In the genomic region with DNA sequence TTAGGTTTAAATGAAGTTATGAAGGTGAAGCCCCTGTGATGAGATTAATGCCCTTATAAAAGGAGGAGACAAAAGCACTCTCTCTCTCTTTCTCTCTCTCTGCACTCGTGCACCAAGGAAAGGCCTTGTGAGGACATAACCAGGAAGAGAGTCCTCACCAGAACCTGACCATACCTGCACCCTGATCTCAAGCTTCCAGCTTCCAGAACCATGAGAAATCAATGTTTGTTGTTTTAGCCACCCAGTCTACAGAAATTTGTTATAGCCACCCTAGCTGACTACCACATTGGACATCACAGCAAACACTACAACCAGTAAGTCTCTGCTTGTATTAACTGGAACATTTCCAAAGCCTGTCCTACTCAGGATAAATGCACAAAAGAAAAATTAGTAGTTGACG, we compare ENCODE assay signal across 24 cellular contexts. TPM values are rescaled to one million over a fixed set of nuclear protein-coding genes. Genes with fewer than 3 reads are reported as not detected.
DNase-seq lines count a peak whose midpoint lies in the region; ATAC-seq, FAIRE-seq and TF ChIP-seq lines count a peak whose summit lies in the region.
"Had no signal": no experiment of that assay in that cellular context is flagged by ENCODE, and none has a peak within 500 bp of the region (broad histone marks: within the 10 kb centered on the region; RNA-seq: fewer than 3 reads in every experiment).

No MANE protein-coding gene starts in this region.

- H2AFZ ChIP-seq in OCI-LY3 (ENCODE audit: low read depth, low read length) (peak overlapping the region; percentile 15), neural progenitor cell (replicated peaks) (peak overlapping the region; percentile 2)
- H2AFZ ChIP-seq: GM23248 had no signal

- POLR2A ChIA-PET in naive thymus-derived CD8-positive, alpha-beta T cell (lab: Charles Lee), result no interaction called here

- H3K27me3 Mint-ChIP-seq in neural progenitor cell (ENCODE audit: insufficient read depth, low read depth), result peaks cover 3% of the 10 kb centered on the region
- no peaks in the 10 kb centered on the region for H3K27me3 Mint-ChIP-seq in naive thymus-derived CD8-positive, alpha-beta T cell

- H3K9me3 Mint-ChIP-seq in neural progenitor cell, result peaks cover 6% of the 10 kb centered on the region
- peaks cover 0 to 2% (median 0%) of the 10 kb centered on the region in 9 donors for H3K9me3 Mint-ChIP-seq in naive thymus-derived CD8-positive, alpha-beta T cell
- H3K9me3 Mint-ChIP-seq: CD8-positive, alpha-beta T cell had no signal

- H3K9me3 ChIP-seq in OCI-LY3 (ENCODE audit: insufficient read depth, low read length), result no peaks in the 10 kb centered on the region
- H3K9me3 ChIP-seq in neural progenitor cell (ENCODE audit: low read depth), result no peaks in the 10 kb centered on the region
- H3K9me3 ChIP-seq: BLaER1 treated with 17β-estradiol and CSF1 and Interleukin-3, amounts not matched to agents 10 nM and 100 nM; HAP-1 had no signal

- H3K4me1 Mint-ChIP-seq in neural progenitor cell, result peaks cover 15% of the 10 kb centered on the region
- H3K4me1 Mint-ChIP-seq in naive thymus-derived CD8-positive, alpha-beta T cell, result peaks cover 0 to 14% (median under 1%) of the 10 kb centered on the region in 4 donors

- peak overlapping the region; percentile 44 for H3K9ac ChIP-seq in OCI-LY3 (ENCODE audit: low read length)
- H3K9ac ChIP-seq in neural progenitor cell, result no peak overlapping the region
- H3K9ac ChIP-seq: BLaER1 treated with 17β-estradiol and CSF1 and Interleukin-3, amounts not matched to agents 10 nM and 100 nM; GM23248 had no signal

- TF ChIP-seq POLR2A in GM12891 (IDR thresholded peaks at IDR 0.05; ENCODE audit: low read depth, low read length), result no peak

- H3K36me3 ChIP-seq in OCI-LY3 (replicated peaks; ENCODE audit: low read depth, low read length) (no peaks in the 10 kb centered on the region), neural progenitor cell (no peaks in the 10 kb centered on the region)
- H3K36me3 ChIP-seq: BLaER1 treated with 17β-estradiol and CSF1 and Interleukin-3, amounts not matched to agents 10 nM and 100 nM; HAP-1 had no signal

- H3K27me3 ChIP-seq in OCI-LY3 (ENCODE audit: low read depth, low read length) (no peaks in the 10 kb centered on the region), neural progenitor cell (no peaks in the 10 kb centered on the region)
- H3K27me3 ChIP-seq: BLaER1 treated with 17β-estradiol and CSF1 and Interleukin-3, amounts not matched to agents 10 nM and 100 nM had no signal

- H4K20me1 ChIP-seq in OCI-LY3 (ENCODE audit: insufficient read depth, low read length) (no peaks in the 10 kb centered on the region), neural progenitor cell (ENCODE audit: low read depth) (no peaks in the 10 kb centered on the region)
- H4K20me1 ChIP-seq: BLaER1 treated with 17β-estradiol and CSF1 and Interleukin-3, amounts not matched to agents 10 nM and 100 nM had no signal

- H3K4me2 ChIP-seq in OCI-LY3 (ENCODE audit: low read length) (peak overlapping the region; percentile 60), neural progenitor cell (no peak overlapping the region)

- peak; percentile 76 for FAIRE-seq in GM12891 (lab: Jason Lieb, UNC)
- FAIRE-seq: HepG2 had no signal

- no peaks in the 10 kb centered on the region for H3F3A ChIP-seq in neural progenitor cell (ENCODE audit: low read depth)

- H3K4me3 ChIP-seq in OCI-LY3 (ENCODE audit: low read length) (peak overlapping the region; percentile 28), epithelial cell of esophagus (ENCODE audit: low read length) (no peak overlapping the region), neural progenitor cell (no peak overlapping the region)
- H3K4me3 ChIP-seq: BLaER1 treated with 17β-estradiol and CSF1 and Interleukin-3, amounts not matched to agents 10 nM and 100 nM; GM23248; HAP-1; K562 had no signal

- TF ChIP-seq CTCF in OCI-LY3 (IDR thresholded peaks at IDR 0.05; ENCODE audit: low read depth, low read length) (no peak), epithelial cell of esophagus (IDR thresholded peaks at IDR 0.05; ENCODE audit: insufficient read depth, low read depth, low read length, missing control alignments) (no peak), neural progenitor cell (IDR thresholded peaks at IDR 0.05) (no peak)

- H3K36me3 Mint-ChIP-seq in neural progenitor cell, result no peaks in the 10 kb centered on the region
- H3K36me3 Mint-ChIP-seq in naive thymus-derived CD8-positive, alpha-beta T cell, result peaks cover 0 to 2% (median 0%) of the 10 kb centered on the region in 3 donors
- H3K36me3 Mint-ChIP-seq: CD8-positive, alpha-beta T cell had no signal

- H3K27ac Mint-ChIP-seq in neural progenitor cell, result no peak overlapping the region
- peak overlapping the region in 1 of 10 donors; percentile 49 for H3K27ac Mint-ChIP-seq in naive thymus-derived CD8-positive, alpha-beta T cell
- H3K27ac Mint-ChIP-seq: CD8-positive, alpha-beta T cell had no signal

- H3K79me2 ChIP-seq in OCI-LY3 (ENCODE audit: low read length) (no peaks in the 10 kb centered on the region), neural progenitor cell (ENCODE audit: low read depth) (no peaks in the 10 kb centered on the region)

- peak overlapping the region; percentile 82 for H3K27ac ChIP-seq in OCI-LY3 (ENCODE audit: low read length)
- H3K27ac ChIP-seq in neural progenitor cell, result no peak overlapping the region
- H3K27ac ChIP-seq: BLaER1 treated with 17β-estradiol and CSF1 and Interleukin-3, amounts not matched to agents 10 nM and 100 nM; GM23248; HL-60 had no signal

- ATAC-seq in naive thymus-derived CD8-positive, alpha-beta T cell, result no peak
- ATAC-seq: CD8-positive, alpha-beta T cell had no signal

- H3K4me1 ChIP-seq in OCI-LY3 (ENCODE audit: low read length), result peaks cover 60% of the 10 kb centered on the region
- no peaks in the 10 kb centered on the region for H3K4me1 ChIP-seq in neural progenitor cell
- H3K4me1 ChIP-seq: HAP-1 had no signal

- DNase-seq in GM12891 (ENCODE audit: insufficient read length, low spot score) (no peak), epithelial cell of esophagus (ENCODE audit: low read depth) (peak; percentile 62), neural progenitor cell (ENCODE audit: low spot score) (no peak), NCI-H774 (lab: John Stamatoyannopoulos, UW) (no peak), 8988T (no peak)
- no peak for DNase-seq in naive thymus-derived CD8-positive, alpha-beta T cell
- DNase-seq: CD8-positive, alpha-beta T cell; EL; GM23248; NCI-H1092 treated with DMSO at 0.1 percent for 48 hours; NCI-H1436 treated with DMSO at 0.1 percent for 48 hours; NCI-H2029 treated with DMSO at 0.1 percent for 48 hours; NCI-H2171; NCI-H345; NCI-H524; RPMI8226; SHP77; SW 1271 had no signal

- no peak overlapping the region for H3K4me3 Mint-ChIP-seq in neural progenitor cell
- no peak overlapping the region for H3K4me3 Mint-ChIP-seq in naive thymus-derived CD8-positive, alpha-beta T cell
- H3K4me3 Mint-ChIP-seq: CD8-positive, alpha-beta T cell had no signal

TF ChIP-seq in GM12891, 5 proteins besides CTCF, POLR2A, EP300 and RAD21:
- TF ChIP-seq POLR2AphosphoS5 (IDR thresholded peaks at IDR 0.05; ENCODE audit: low read depth, low read length) (no peak), POU2F2 (IDR thresholded peaks at IDR 0.05; ENCODE audit: low read depth, low read length) (no peak), SPI1 (IDR thresholded peaks at IDR 0.05; ENCODE audit: low read depth, low read length) (no peak), TAF1 (IDR thresholded peaks at IDR 0.05; ENCODE audit: low read depth, low read length) (no peak), PAX5 (IDR thresholded peaks at IDR 0.05; ENCODE audit: insufficient read depth, low read length, severe bottlenecking) (no peak)

RNA-seq across cellular contexts. Expression of gene WDFY2, which starts 34.7 kb away (rescaled TPM):
- polyA plus RNA-seq in GM12891 (2012; ENCODE audit: low read depth, missing spikeins), result 5.5 TPM
- 18.3 and 18.4 TPM in 2 replicates for total RNA-seq in neural progenitor cell (ENCODE audit: low replicate concordance)
- 10 to 100 TPM; 23.5 to 24.8 TPM for total RNA-seq in naive thymus-derived CD8-positive, alpha-beta T cell
- polyA plus RNA-seq in naive thymus-derived CD8-positive, alpha-beta T cell, result 1 to 10 TPM; 3.8 to 4.4 (median 4.0) TPM
